ENCODE assay signal across 1 cellular context in the genomic region with DNA sequence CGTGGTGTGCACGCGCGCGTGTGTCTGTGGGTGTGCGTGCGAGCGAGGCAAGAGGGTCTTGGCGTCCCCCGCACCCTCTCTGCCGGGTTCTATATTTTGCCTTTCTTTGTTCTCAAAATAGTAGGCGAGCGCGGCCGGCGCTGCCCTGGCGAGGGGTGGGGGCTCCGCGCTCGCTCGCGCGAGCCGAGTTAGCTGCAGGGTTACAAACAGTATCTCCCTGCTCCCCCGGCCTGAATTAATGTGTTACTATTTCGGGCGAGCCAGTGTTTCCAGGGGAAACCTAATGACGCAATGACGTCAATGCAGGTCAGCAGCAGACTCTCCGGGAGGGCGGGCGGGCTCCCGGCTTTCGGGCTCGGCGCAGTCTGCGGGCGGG.
TF ChIP-seq lines count a peak whose summit lies in the region.

No MANE protein-coding gene starts in this region.

TF ChIP-seq in HEK293, 187 proteins besides CTCF, POLR2A, EP300 and RAD21 (continued from another document and continues in another):
- TF ChIP-seq, protein P1, sequence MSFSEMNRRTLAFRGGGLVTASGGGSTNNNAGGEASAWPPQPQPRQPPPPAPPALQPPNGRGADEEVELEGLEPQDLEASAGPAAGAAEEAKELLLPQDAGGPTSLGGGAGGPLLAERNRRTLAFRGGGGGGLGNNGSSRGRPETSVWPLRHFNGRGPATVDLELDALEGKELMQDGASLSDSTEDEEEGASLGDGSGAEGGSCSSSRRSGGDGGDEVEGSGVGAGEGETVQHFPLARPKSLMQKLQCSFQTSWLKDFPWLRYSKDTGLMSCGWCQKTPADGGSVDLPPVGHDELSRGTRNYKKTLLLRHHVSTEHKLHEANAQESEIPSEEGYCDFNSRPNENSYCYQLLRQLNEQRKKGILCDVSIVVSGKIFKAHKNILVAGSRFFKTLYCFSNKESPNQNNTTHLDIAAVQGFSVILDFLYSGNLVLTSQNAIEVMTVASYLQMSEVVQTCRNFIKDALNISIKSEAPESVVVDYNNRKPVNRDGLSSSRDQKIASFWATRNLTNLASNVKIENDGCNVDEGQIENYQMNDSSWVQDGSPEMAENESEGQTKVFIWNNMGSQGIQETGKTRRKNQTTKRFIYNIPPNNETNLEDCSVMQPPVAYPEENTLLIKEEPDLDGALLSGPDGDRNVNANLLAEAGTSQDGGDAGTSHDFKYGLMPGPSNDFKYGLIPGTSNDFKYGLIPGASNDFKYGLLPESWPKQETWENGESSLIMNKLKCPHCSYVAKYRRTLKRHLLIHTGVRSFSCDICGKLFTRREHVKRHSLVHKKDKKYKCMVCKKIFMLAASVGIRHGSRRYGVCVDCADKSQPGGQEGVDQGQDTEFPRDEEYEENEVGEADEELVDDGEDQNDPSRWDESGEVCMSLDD (tag by site-specific recombination; IDR thresholded peaks at IDR 0.05): no peak
- TF ChIP-seq ZFP41 (tag by site-specific recombination; IDR thresholded peaks at IDR 0.05; ENCODE audit: borderline replicate concordance): no peak
- TF ChIP-seq ZNF792 (tag by site-specific recombination; IDR thresholded peaks at IDR 0.05): no peak
- no peak for TF ChIP-seq KLF7 (tag by site-specific recombination; IDR thresholded peaks at IDR 0.05; ENCODE audit: borderline replicate concordance)
- TF ChIP-seq, protein P2, sequence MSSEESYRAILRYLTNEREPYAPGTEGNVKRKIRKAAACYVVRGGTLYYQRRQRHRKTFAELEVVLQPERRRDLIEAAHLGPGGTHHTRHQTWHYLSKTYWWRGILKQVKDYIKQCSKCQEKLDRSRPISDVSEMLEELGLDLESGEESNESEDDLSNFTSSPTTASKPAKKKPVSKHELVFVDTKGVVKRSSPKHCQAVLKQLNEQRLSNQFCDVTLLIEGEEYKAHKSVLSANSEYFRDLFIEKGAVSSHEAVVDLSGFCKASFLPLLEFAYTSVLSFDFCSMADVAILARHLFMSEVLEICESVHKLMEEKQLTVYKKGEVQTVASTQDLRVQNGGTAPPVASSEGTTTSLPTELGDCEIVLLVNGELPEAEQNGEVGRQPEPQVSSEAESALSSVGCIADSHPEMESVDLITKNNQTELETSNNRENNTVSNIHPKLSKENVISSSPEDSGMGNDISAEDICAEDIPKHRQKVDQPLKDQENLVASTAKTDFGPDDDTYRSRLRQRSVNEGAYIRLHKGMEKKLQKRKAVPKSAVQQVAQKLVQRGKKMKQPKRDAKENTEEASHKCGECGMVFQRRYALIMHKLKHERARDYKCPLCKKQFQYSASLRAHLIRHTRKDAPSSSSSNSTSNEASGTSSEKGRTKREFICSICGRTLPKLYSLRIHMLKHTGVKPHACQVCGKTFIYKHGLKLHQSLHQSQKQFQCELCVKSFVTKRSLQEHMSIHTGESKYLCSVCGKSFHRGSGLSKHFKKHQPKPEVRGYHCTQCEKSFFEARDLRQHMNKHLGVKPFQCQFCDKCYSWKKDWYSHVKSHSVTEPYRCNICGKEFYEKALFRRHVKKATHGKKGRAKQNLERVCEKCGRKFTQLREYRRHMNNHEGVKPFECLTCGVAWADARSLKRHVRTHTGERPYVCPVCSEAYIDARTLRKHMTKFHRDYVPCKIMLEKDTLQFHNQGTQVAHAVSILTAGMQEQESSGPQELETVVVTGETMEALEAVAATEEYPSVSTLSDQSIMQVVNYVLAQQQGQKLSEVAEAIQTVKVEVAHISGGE (tag by site-specific recombination; conservative IDR thresholded peaks at IDR 0.05; ENCODE audit: low read depth): no peak
- TF ChIP-seq, protein P3, sequence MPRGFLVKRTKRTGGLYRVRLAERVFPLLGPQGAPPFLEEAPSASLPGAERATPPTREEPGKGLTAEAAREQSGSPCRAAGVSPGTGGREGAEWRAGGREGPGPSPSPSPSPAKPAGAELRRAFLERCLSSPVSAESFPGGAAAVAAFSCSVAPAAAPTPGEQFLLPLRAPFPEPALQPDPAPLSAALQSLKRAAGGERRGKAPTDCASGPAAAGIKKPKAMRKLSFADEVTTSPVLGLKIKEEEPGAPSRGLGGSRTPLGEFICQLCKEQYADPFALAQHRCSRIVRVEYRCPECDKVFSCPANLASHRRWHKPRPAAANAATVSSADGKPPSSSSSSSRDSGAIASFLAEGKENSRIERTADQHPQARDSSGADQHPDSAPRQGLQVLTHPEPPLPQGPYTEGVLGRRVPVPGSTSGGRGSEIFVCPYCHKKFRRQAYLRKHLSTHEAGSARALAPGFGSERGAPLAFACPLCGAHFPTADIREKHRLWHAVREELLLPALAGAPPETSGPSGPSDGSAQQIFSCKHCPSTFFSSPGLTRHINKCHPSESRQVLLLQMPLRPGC (tag by site-specific recombination; IDR thresholded peaks at IDR 0.05): no peak
- no peak for TF ChIP-seq ZNF473 (tag by site-specific recombination; IDR thresholded peaks at IDR 0.05)
- TF ChIP-seq ZNF19 (tag by site-specific recombination; IDR thresholded peaks at IDR 0.05; ENCODE audit: low read depth): no peak
- TF ChIP-seq ZNF132 (tag by site-specific recombination; IDR thresholded peaks at IDR 0.05; ENCODE audit: borderline replicate concordance): no peak
- no peak for TF ChIP-seq ZNF76 (tag by site-specific recombination; IDR thresholded peaks at IDR 0.05; ENCODE audit: borderline replicate concordance, low read depth)
- TF ChIP-seq GLIS2 (tag by site-specific recombination; IDR thresholded peaks at IDR 0.05): 0 out of 2 replicates have a peak, but pooled peaks have one; percentile 6
- no peak for TF ChIP-seq ZNF654 (tag by site-specific recombination; IDR thresholded peaks at IDR 0.05; ENCODE audit: low read depth)
- TF ChIP-seq ZNF223 (tag by site-specific recombination; IDR thresholded peaks at IDR 0.05): no peak
- no peak for TF ChIP-seq ZNF558 (tag by site-specific recombination; IDR thresholded peaks at IDR 0.05)
- TF ChIP-seq, protein P4, sequence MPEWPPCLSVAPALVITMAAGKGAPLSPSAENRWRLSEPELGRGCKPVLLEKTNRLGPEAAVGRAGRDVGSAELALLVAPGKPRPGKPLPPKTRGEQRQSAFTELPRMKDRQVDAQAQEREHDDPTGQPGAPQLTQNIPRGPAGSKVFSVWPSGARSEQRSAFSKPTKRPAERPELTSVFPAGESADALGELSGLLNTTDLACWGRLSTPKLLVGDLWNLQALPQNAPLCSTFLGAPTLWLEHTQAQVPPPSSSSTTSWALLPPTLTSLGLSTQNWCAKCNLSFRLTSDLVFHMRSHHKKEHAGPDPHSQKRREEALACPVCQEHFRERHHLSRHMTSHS (tag by site-specific recombination; IDR thresholded peaks at IDR 0.05): no peak
- TF ChIP-seq ZNF146 (tag by site-specific recombination; IDR thresholded peaks at IDR 0.05): no peak
- 0 out of 2 replicates have a peak, but pooled peaks have one; percentile 23 for TF ChIP-seq IKZF3 (tag by site-specific recombination; IDR thresholded peaks at IDR 0.05)
- no peak for TF ChIP-seq ZSCAN16 (tag by site-specific recombination; IDR thresholded peaks at IDR 0.05)
- no peak for TF ChIP-seq ZNF704 (tag by site-specific recombination; IDR thresholded peaks at IDR 0.05)
- TF ChIP-seq KLF10 (tag by site-specific recombination; IDR thresholded peaks at IDR 0.05): peak; percentile 13; the same call in 1 of the 2 replicates
- TF ChIP-seq BCL11B (tag by site-specific recombination; IDR thresholded peaks at IDR 0.05; ENCODE audit: low read depth): no peak
- TF ChIP-seq, protein P5, sequence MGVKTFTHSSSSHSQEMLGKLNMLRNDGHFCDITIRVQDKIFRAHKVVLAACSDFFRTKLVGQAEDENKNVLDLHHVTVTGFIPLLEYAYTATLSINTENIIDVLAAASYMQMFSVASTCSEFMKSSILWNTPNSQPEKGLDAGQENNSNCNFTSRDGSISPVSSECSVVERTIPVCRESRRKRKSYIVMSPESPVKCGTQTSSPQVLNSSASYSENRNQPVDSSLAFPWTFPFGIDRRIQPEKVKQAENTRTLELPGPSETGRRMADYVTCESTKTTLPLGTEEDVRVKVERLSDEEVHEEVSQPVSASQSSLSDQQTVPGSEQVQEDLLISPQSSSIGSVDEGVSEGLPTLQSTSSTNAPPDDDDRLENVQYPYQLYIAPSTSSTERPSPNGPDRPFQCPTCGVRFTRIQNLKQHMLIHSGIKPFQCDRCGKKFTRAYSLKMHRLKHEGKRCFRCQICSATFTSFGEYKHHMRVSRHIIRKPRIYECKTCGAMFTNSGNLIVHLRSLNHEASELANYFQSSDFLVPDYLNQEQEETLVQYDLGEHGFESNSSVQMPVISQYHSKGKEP (tag by site-specific recombination; IDR thresholded peaks at IDR 0.05): peak; percentile 47; the same call in 1 of the 2 replicates
- no peak for TF ChIP-seq ZNF416 (tag by site-specific recombination; IDR thresholded peaks at IDR 0.05)
- no peak for TF ChIP-seq ZBTB48 (tag by site-specific recombination; IDR thresholded peaks at IDR 0.05)
- no peak for TF ChIP-seq ZNF341 (tag by site-specific recombination; IDR thresholded peaks at IDR 0.05; ENCODE audit: low read depth)
- TF ChIP-seq, protein P6, sequence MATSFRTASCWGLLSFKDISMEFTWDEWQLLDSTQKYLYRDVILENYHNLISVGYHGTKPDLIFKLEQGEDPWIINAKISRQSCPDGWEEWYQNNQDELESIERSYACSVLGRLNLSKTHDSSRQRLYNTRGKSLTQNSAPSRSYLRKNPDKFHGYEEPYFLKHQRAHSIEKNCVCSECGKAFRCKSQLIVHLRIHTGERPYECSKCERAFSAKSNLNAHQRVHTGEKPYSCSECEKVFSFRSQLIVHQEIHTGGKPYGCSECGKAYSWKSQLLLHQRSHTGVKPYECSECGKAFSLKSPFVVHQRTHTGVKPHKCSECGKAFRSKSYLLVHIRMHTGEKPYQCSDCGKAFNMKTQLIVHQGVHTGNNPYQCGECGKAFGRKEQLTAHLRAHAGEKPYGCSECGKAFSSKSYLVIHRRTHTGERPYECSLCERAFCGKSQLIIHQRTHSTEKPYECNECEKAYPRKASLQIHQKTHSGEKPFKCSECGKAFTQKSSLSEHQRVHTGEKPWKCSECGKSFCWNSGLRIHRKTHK (tag by site-specific recombination; IDR thresholded peaks at IDR 0.05): no peak
- TF ChIP-seq MYNN (tag by site-specific recombination; IDR thresholded peaks at IDR 0.05; ENCODE audit: borderline replicate concordance): no peak
- no peak for TF ChIP-seq ZNF214 (tag by site-specific recombination; IDR thresholded peaks at IDR 0.05; ENCODE audit: borderline replicate concordance)
- no peak for TF ChIP-seq ZNF366 (tag by site-specific recombination; conservative IDR thresholded peaks at IDR 0.05)
- no peak for TF ChIP-seq ZNF112 (tag by site-specific recombination; IDR thresholded peaks at IDR 0.05)
- TF ChIP-seq ZNF580 (tag by site-specific recombination; IDR thresholded peaks at IDR 0.05): no peak
- TF ChIP-seq YY1 (tag by site-specific recombination; IDR thresholded peaks at IDR 0.05): no peak
- TF ChIP-seq ZBTB8A (tag by site-specific recombination; IDR thresholded peaks at IDR 0.05): no peak; the same call in 1 of the 2 replicates
- TF ChIP-seq SP3 (tag by site-specific recombination; IDR thresholded peaks at IDR 0.05): no peak
- TF ChIP-seq ZNF248 (tag by site-specific recombination; IDR thresholded peaks at IDR 0.05): no peak
- TF ChIP-seq ZFP37 (tag by site-specific recombination; IDR thresholded peaks at IDR 0.05): no peak
- no peak for TF ChIP-seq SP2 (tag by site-specific recombination; IDR thresholded peaks at IDR 0.05)
- TF ChIP-seq KLF9 (tag by site-specific recombination; IDR thresholded peaks at IDR 0.05; ENCODE audit: low read depth): no peak
- TF ChIP-seq ZNF571 (tag by site-specific recombination; IDR thresholded peaks at IDR 0.05): no peak
- TF ChIP-seq ZNF514 (tag by site-specific recombination; IDR thresholded peaks at IDR 0.05): no peak
- TF ChIP-seq ZNF266 (tag by site-specific recombination; IDR thresholded peaks at IDR 0.05; ENCODE audit: low read depth): no peak
- TF ChIP-seq GLI4 (tag by site-specific recombination; IDR thresholded peaks at IDR 0.05): no peak
- TF ChIP-seq TCF7L2 (IDR thresholded peaks at IDR 0.05; ENCODE audit: borderline replicate concordance, low read depth, low read length): no peak
- no peak for TF ChIP-seq ZNF311 (tag by site-specific recombination; IDR thresholded peaks at IDR 0.05; ENCODE audit: borderline replicate concordance)
- no peak for TF ChIP-seq ZNF23 (tag by site-specific recombination; IDR thresholded peaks at IDR 0.05; ENCODE audit: borderline replicate concordance)
- TF ChIP-seq ZNF394 (tag by site-specific recombination; IDR thresholded peaks at IDR 0.05; ENCODE audit: borderline replicate concordance): no peak
- TF ChIP-seq ZNF174 (tag by site-specific recombination; IDR thresholded peaks at IDR 0.05): no peak
- TF ChIP-seq ZNF664 (tag by site-specific recombination; IDR thresholded peaks at IDR 0.05): no peak
- TF ChIP-seq ZBTB20 (tag by site-specific recombination; IDR thresholded peaks at IDR 0.05): 0 out of 2 replicates have a peak, but pooled peaks have one; percentile 46
- no peak for TF ChIP-seq ZNF148 (tag by site-specific recombination; IDR thresholded peaks at IDR 0.05; ENCODE audit: borderline replicate concordance)
